ENCODE assay signal across 8 cellular contexts in the genomic region with DNA sequence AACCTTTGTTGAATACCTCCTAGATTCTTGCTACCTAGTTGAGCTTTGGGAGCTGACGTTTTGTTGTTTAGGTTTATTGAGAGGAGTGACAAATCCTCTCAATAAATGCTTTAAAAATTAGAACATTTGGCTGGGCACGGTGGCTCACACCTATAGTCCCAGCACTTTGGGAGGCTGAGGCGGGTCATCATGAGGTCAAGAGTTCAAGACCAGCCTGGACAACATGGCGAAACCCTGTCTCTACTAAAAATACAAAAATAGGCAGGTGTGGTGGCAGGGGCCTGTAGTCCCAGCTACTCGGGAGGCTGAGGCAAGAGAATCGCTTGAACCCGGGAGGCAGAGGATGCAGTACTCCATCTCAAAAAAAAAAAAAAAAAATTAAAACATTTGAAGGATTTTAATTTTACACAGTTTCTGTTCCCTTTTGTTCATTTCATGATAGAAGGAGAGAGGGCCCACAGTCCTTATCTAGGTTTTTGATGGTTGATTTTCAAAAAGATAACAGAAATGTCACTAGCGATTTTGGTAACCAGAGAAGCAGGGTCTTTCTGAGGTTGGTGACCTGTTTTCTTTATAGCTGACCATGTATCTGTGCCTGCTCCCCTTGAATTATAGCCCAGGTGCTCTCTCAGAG. TPM values are rescaled to one million over a fixed set of nuclear protein-coding genes. Genes with fewer than 3 reads are reported as not detected.
DNase-seq lines count a peak whose midpoint lies in the region; ATAC-seq and TF ChIP-seq lines count a peak whose summit lies in the region.

No MANE protein-coding gene starts in this region.

- no peak overlapping the region for H2AFZ ChIP-seq in OCI-LY7 (ENCODE audit: low read length)

- WGBS in stomach, 5 donors, result 77 to 83% (median 82%) methylated on average over 8 of the region's 8 CpGs

- CTCF ChIA-PET in OCI-LY7 (lab: Charles Lee; ENCODE audit: unreplicated experiment), result interaction anchor here (1.6 kb wide), 1 partner anchor 45 kb away, joined by 5 read pairs; a partner anchor contains a TSS

- DNase-seq in T-helper 2 cell treated with Interferon-gamma antibody and Interleukin-4, amounts not matched to agents 5 μg/mL and 100 μg/mL, for 36 hours (ENCODE audit: low spot score), result no peak
- DNase-seq in T-helper 2 cell, result no peak
- no peak for DNase-seq in OCI-LY7 (ENCODE audit: low spot score)
- no peak for DNase-seq in epithelial cell of prostate (ENCODE audit: low read depth, low spot score)
- no peak for DNase-seq in stomach
- no peak for DNase-seq in SW480 (ENCODE audit: low spot score)
- no peak for DNase-seq in DMS114 treated with DMSO at 0.1 percent for 48 hours (lab: John Stamatoyannopoulos, UW; ENCODE audit: unreplicated experiment)

- no peaks in the 10 kb centered on the region for H3K9me3 Mint-ChIP-seq in T-helper 2 cell treated with Interferon-gamma antibody and Interleukin-4, amounts not matched to agents 5 μg/mL and 100 μg/mL, for 36 hours

- TF ChIP-seq EP300 in stomach (IDR thresholded peaks at IDR 0.05), result no peak

- peak overlapping the region; percentile 69 for H3K4me3 Mint-ChIP-seq in T-helper 2 cell treated with Interferon-gamma antibody and Interleukin-4, amounts not matched to agents 5 μg/mL and 100 μg/mL, for 36 hours

- peaks cover 90% of the 10 kb centered on the region for H3K36me3 ChIP-seq in OCI-LY7 (ENCODE audit: insufficient read depth, low read length)
- H3K36me3 ChIP-seq in stomach, result peaks cover 16 to 87% (median 60%) of the 10 kb centered on the region in 4 donors

- H3K9me3 ChIP-seq in OCI-LY7 (ENCODE audit: low read length) (no peaks in the 10 kb centered on the region), stomach (no peaks in the 10 kb centered on the region)

- POLR2A ChIA-PET in OCI-LY7 (lab: Charles Lee), result interaction anchor here (0.6 to 4.2 kb wide), 9 partner anchors 15 to 1915 kb away, joined by 3 to 24 read pairs (median 4); no protein-coding TSS in a partner anchor

- intact Hi-C loops in OCI-LY7 (cut with micrococcal nuclease; ENCODE audit: unreplicated experiment) (loop anchor here (1.0 to 2.0 kb wide), 2 partner anchors 44 to 51 kb away; a partner anchor contains a TSS), stomach (cut with DNase I; ENCODE audit: low total_unique reads) (no loop called here)

- H3K4me1 ChIP-seq in OCI-LY7 (ENCODE audit: insufficient read depth, low read length, poor library complexity, severe bottlenecking) (peaks cover 65% of the 10 kb centered on the region), stomach (peaks cover 20 to 96% (median 63%) of the 10 kb centered on the region in 4 donors)

- H3K36me3 Mint-ChIP-seq in T-helper 2 cell treated with Interferon-gamma antibody and Interleukin-4, amounts not matched to agents 5 μg/mL and 100 μg/mL, for 36 hours (ENCODE audit: low read depth), result peaks cover 71% of the 10 kb centered on the region

- H3K9me2 ChIP-seq in OCI-LY7 (ENCODE audit: insufficient read depth, low read length), result no peaks in the 10 kb centered on the region

- TF ChIP-seq CTCF in OCI-LY7 (conservative IDR thresholded peaks at IDR 0.05; ENCODE audit: low read length), result no peak
- no peak for TF ChIP-seq CTCF in stomach (IDR thresholded peaks at IDR 0.05)

- no peaks in the 10 kb centered on the region for H3K27me3 Mint-ChIP-seq in T-helper 2 cell treated with Interferon-gamma antibody and Interleukin-4, amounts not matched to agents 5 μg/mL and 100 μg/mL, for 36 hours (ENCODE audit: low read depth)

- H3K4me3 ChIP-seq in OCI-LY7 (ENCODE audit: low read depth, low read length, poor library complexity, severe bottlenecking), result peak overlapping the region; percentile 61
- no peak overlapping the region for H3K4me3 ChIP-seq in stomach

- peaks cover 66% of the 10 kb centered on the region; the same call in 1 of the 2 replicates for H3K79me2 ChIP-seq in OCI-LY7 (ENCODE audit: insufficient read depth, low read depth, low read length)

- H3K27ac Mint-ChIP-seq in T-helper 2 cell treated with Interferon-gamma antibody and Interleukin-4, amounts not matched to agents 5 μg/mL and 100 μg/mL, for 36 hours, result peak overlapping the region; percentile 86

- H3K27ac ChIP-seq in OCI-LY7 (ENCODE audit: low read depth, low read length, poor library complexity, severe bottlenecking), result peak overlapping the region; percentile 96
- H3K27ac ChIP-seq in epithelial cell of prostate, result peak overlapping the region; percentile 91
- H3K27ac ChIP-seq in stomach, result peak overlapping the region; percentile 14 to 88 (median 59)

- no peaks in the 10 kb centered on the region for H3K27me3 ChIP-seq in stomach

- TF ChIP-seq POLR2A in stomach (IDR thresholded peaks at IDR 0.05), result no peak

- ATAC-seq in GM19463 (IDR thresholded peaks at IDR 0.05; ENCODE audit: unreplicated experiment), result no peak

- peak overlapping the region; percentile 81 for H3K4me2 ChIP-seq in OCI-LY7 (ENCODE audit: low read length)

- H3K4me1 Mint-ChIP-seq in T-helper 2 cell treated with Interferon-gamma antibody and Interleukin-4, amounts not matched to agents 5 μg/mL and 100 μg/mL, for 36 hours (ENCODE audit: low read depth), result peaks cover 70% of the 10 kb centered on the region

- no TSS peak for BruUV-seq in OCI-LY7 (replicated peaks; lab: Mats Ljungman, UMichigan)

- no peaks in the 10 kb centered on the region for H4K20me1 ChIP-seq in OCI-LY7 (ENCODE audit: insufficient read depth, low read length)

RNA-seq across cellular contexts. Expression of a gene that starts 44.2 kb away (rescaled TPM):
- total RNA-seq in OCI-LY7 (2014; rRNA removed; shearing (Covaris generic)), result 8.2 and 10.3 TPM in 2 replicates
- total RNA-seq in OCI-LY7 (2022) (15.2 and 18.0 TPM in 2 replicates), stomach (10 to 100 TPM in 2 of 5 donors, 1 to 10 TPM in 1, under 1 TPM in 1, not detected in 1; 0.87 to 30.8 (median 8.7) TPM)
- polyA plus RNA-seq in stomach, result 1 to 10 TPM; 3.4 to 7.5 (median 6.4) TPM

RNA-seq across cellular contexts. Expression of a gene that starts 47.7 kb away (rescaled TPM):
- 51.8 and 55.2 TPM in 2 replicates for total RNA-seq in OCI-LY7 (2014; rRNA removed; shearing (Covaris generic))
- total RNA-seq in OCI-LY7 (2022) (123 and 128 TPM in 2 replicates), stomach (10 to 100 TPM; 42.9 to 74.2 (median 50.1) TPM)
- polyA plus RNA-seq in stomach, result 10 to 100 TPM in 2 of 3 donors, 1 to 10 TPM in 1; 9.9 to 10.8 (median 10.4) TPM
